ENCODE assay signal across 1 cellular context in genomic region chr20:59002874-59003399, GRCh38.
TF ChIP-seq lines count a peak whose summit lies in the region.

No MANE protein-coding gene starts in this region.

TF ChIP-seq in GM23338, 12 proteins besides CTCF, POLR2A, EP300 and RAD21:
- TF ChIP-seq ETS1 (IDR thresholded peaks at IDR 0.05): no peak
- TF ChIP-seq EZH2 (IDR thresholded peaks at IDR 0.05; ENCODE audit: low read depth, unreplicated experiment): no peak
- TF ChIP-seq EZH2phosphoT487 (IDR thresholded peaks at IDR 0.05; ENCODE audit: unreplicated experiment): no peak
- TF ChIP-seq ZNF331 (CRISPR knock-in tag; IDR thresholded peaks at IDR 0.05; ENCODE audit: low read depth): no peak
